Comparison of ENCODE assay signal across 17 cellular contexts in genomic region chr17:13182450-13182849, GRCh38.
A peak's percentile ranks its signal among the peaks of the same experiment; 100 is the strongest.
DNase-seq lines count a peak whose midpoint lies in the region; ATAC-seq and TF ChIP-seq lines count a peak whose summit lies in the region.
"Had no signal": no experiment of that assay in that cellular context is flagged by ENCODE, and none has a peak within 500 bp of the region (broad histone marks: within the 10 kb centered on the region; RNA-seq: fewer than 3 reads in every experiment).

No MANE protein-coding gene starts in this region.

- H3K4me2 ChIP-seq in hepatocyte (peak overlapping the region; percentile 44), trophoblast cell (ENCODE audit: low read length) (no peak overlapping the region)
- H3K4me2 ChIP-seq: BLaER1, GM23338 had no signal

- no peak overlapping the region for H3K4ac ChIP-seq in trophoblast cell (ENCODE audit: low read depth, low read length)

- DNase-seq in NCI-H1092 treated with DMSO at 0.1 percent for 48 hours (lab: John Stamatoyannopoulos, UW) (peak; percentile 85), NCI-H1092 (lab: John Stamatoyannopoulos, UW) (no peak), NCI-H2196 (lab: John Stamatoyannopoulos, UW; ENCODE audit: unreplicated experiment) (peak; percentile 1), hepatocyte (ENCODE audit: low spot score) (no peak), stomach (no peak), trophoblast cell (no peak)
- no peak for DNase-seq in activated CD4-positive, alpha-beta T cell treated with anti-CD3 and anti-CD28 coated beads, Interleukin-2, amount 50 U/mL, for 1 hour
- DNase-seq: CD8-positive, alpha-beta memory T cell; GF-D8; MV-4-11; NCI-H1694 treated with DMSO at 0.1 percent for 48 hours had no signal

- H4K20me1 ChIP-seq in hepatocyte (ENCODE audit: insufficient read depth, poor library complexity, severe bottlenecking) = no peaks in the 10 kb centered on the region
- H4K20me1 ChIP-seq: BLaER1 had no signal

- H3K9me2 ChIP-seq in hepatocyte (replicated peaks; ENCODE audit: insufficient read depth) = no peaks in the 10 kb centered on the region

- H4K8ac ChIP-seq in trophoblast cell (ENCODE audit: low read depth, low read length) = no peak overlapping the region

- no peak overlapping the region for H2BK12ac ChIP-seq in trophoblast cell (ENCODE audit: low read length)

- peaks cover 10% of the 10 kb centered on the region for H3K4me1 ChIP-seq in hepatocyte (ENCODE audit: insufficient read depth)
- H3K4me1 ChIP-seq in stomach = peaks cover 4 to 22% (median 8%) of the 10 kb centered on the region in 4 donors
- H3K4me1 ChIP-seq in trophoblast cell (ENCODE audit: control insufficient read depth in 1 of 2, insufficient read depth in 2 of 2, low read length in 2 of 2) = no peaks in the 10 kb centered on the region
- H3K4me1 ChIP-seq: BLaER1 had no signal

- H3K4me3 ChIP-seq in hepatocyte = no peak overlapping the region
- H3K4me3 ChIP-seq in stomach = no peak overlapping the region
- H3K4me3 ChIP-seq in trophoblast cell (ENCODE audit: low read depth, low read length) = no peak overlapping the region
- H3K4me3 ChIP-seq: BLaER1, GM23338, SK-N-MC had no signal

- no peak overlapping the region for H2BK5ac ChIP-seq in trophoblast cell (ENCODE audit: low read depth, low read length, poor library complexity)

- no peak overlapping the region for H3K14ac ChIP-seq in trophoblast cell (ENCODE audit: low read length)

- H3K36me3 ChIP-seq in hepatocyte (replicated peaks; ENCODE audit: insufficient read depth, low read depth) = no peaks in the 10 kb centered on the region
- no peaks in the 10 kb centered on the region for H3K36me3 ChIP-seq in stomach
- H3K36me3 ChIP-seq in trophoblast cell (ENCODE audit: control insufficient read depth in 1 of 2, insufficient read depth in 2 of 2, low read length in 2 of 2) = no peaks in the 10 kb centered on the region
- H3K36me3 ChIP-seq: BLaER1 had no signal

- H3K27ac ChIP-seq in hepatocyte (peak overlapping the region; percentile 27), stomach (peak overlapping the region; percentile 20 to 79 (median 38)), trophoblast cell (ENCODE audit: low read depth, low read length) (no peak overlapping the region)
- H3K27ac ChIP-seq: BLaER1, SK-N-MC had no signal

- no peak overlapping the region for H3K18ac ChIP-seq in trophoblast cell (ENCODE audit: low read length)

- H3K23ac ChIP-seq in trophoblast cell (ENCODE audit: low read length) = no peak overlapping the region

- H3K27me3 ChIP-seq in hepatocyte (no peaks in the 10 kb centered on the region), stomach (no peaks in the 10 kb centered on the region), trophoblast cell (ENCODE audit: insufficient read depth, low read length) (no peaks in the 10 kb centered on the region)
- H3K27me3 ChIP-seq: BLaER1 had no signal

- no peaks in the 10 kb centered on the region for H3K79me2 ChIP-seq in hepatocyte
- H3K79me2 ChIP-seq in trophoblast cell (ENCODE audit: control insufficient read depth, insufficient read depth, low read length, poor library complexity) = no peaks in the 10 kb centered on the region

- ATAC-seq in HG03175 (IDR thresholded peaks at IDR 0.05; ENCODE audit: unreplicated experiment) = no peak
- ATAC-seq: GM23338, HCT116, Panc1 had no signal

- no peak overlapping the region for H2AK5ac ChIP-seq in trophoblast cell (ENCODE audit: low read length)

- no peak overlapping the region for H3K9ac ChIP-seq in trophoblast cell (ENCODE audit: low read length)
- H3K9ac ChIP-seq: BLaER1 had no signal

- TF ChIP-seq EP300 in stomach (IDR thresholded peaks at IDR 0.05) = no peak

- H3K79me1 ChIP-seq in trophoblast cell (ENCODE audit: low read length) = peaks cover 1% of the 10 kb centered on the region

- no peak overlapping the region for H2AFZ ChIP-seq in hepatocyte
- H2AFZ ChIP-seq in trophoblast cell (ENCODE audit: insufficient read depth, low read length, poor library complexity) = no peak overlapping the region
- H2AFZ ChIP-seq: GM23338 had no signal

- intact Hi-C loops in stomach (cut with DNase I; ENCODE audit: low total_unique reads) = no loop called here

- H4K91ac ChIP-seq in trophoblast cell (ENCODE audit: low read depth, low read length) = no peak overlapping the region

- no peak for TF ChIP-seq CTCF in hepatocyte (IDR thresholded peaks at IDR 0.05; ENCODE audit: poor library complexity)
- no peak for TF ChIP-seq CTCF in stomach (IDR thresholded peaks at IDR 0.05)

- H3K9me3 ChIP-seq in hepatocyte (ENCODE audit: low read depth) (no peaks in the 10 kb centered on the region), stomach (no peaks in the 10 kb centered on the region), trophoblast cell (ENCODE audit: insufficient read depth, low read depth, low read length) (no peaks in the 10 kb centered on the region)
- H3K9me3 ChIP-seq: BLaER1 had no signal

- no peak overlapping the region for H4K12ac ChIP-seq in trophoblast cell (ENCODE audit: low read depth, low read length)

- TF ChIP-seq POLR2A in stomach (IDR thresholded peaks at IDR 0.05) = no peak

- H2BK120ac ChIP-seq in trophoblast cell (ENCODE audit: insufficient read depth, low read length, poor library complexity) = no peak overlapping the region

Comparison
In these comparisons a context has a peak if more than half of its experiments do, and no peak if none do; other contexts are left out.
1. DNase-seq: peak in NCI-H1092 treated with DMSO at 0.1 percent for 48 hours (single experiment) and NCI-H2196 (single experiment); none in NCI-H1092 (single experiment), hepatocyte (single experiment), stomach (single experiment), activated CD4-positive, alpha-beta T cell treated with anti-CD3 and anti-CD28 coated beads, Interleukin-2, amount 50 U/mL, for 1 hour (single experiment) and trophoblast cell (0 of 2).